Comparison of ENCODE assay signal across 8 cellular contexts in genomic region chr2:142865924-142866323, GRCh38. TPM values are rescaled to one million over a fixed set of nuclear protein-coding genes. Genes with fewer than 3 reads are reported as not detected.
A peak's percentile ranks its signal among the peaks of the same experiment; 100 is the strongest.
DNase-seq lines count a peak whose midpoint lies in the region; ATAC-seq and TF ChIP-seq lines count a peak whose summit lies in the region.

No MANE protein-coding gene starts in this region.

- in situ Hi-C loops in SK-MEL-5 (cut with HindIII; ENCODE audit: low pct_unique_long_range_greater_than_20kb, low sequenced_read_pairs): no loop called here

- POLR2A ChIA-PET in activated CD8-positive, alpha-beta T cell treated with anti-CD3 and anti-CD28 coated beads for 36 hours (lab: Charles Lee): interaction anchor here (1.0 kb wide), 1 partner anchor 10 kb away, joined by 3 read pairs; no protein-coding TSS in a partner anchor

- no peaks in the 10 kb centered on the region for H3K36me3 ChIP-seq in SJCRH30

- peak overlapping the region; percentile 67 for H3K27ac Mint-ChIP-seq in osteocyte (ENCODE audit: unreplicated experiment)
- no peak overlapping the region for H3K27ac Mint-ChIP-seq in activated CD8-positive, alpha-beta T cell treated with anti-CD3 and anti-CD28 coated beads for 36 hours

- H3K27me3 ChIP-seq in SJCRH30: no peaks in the 10 kb centered on the region

- intact Hi-C loops in activated CD8-positive, alpha-beta T cell treated with anti-CD3 and anti-CD28 coated beads for 36 hours (cut with micrococcal nuclease): no loop called here

- H3K4me1 ChIP-seq in SJCRH30: no peaks in the 10 kb centered on the region

- H3K4me1 Mint-ChIP-seq in osteocyte (ENCODE audit: unreplicated experiment): peaks cover 55% of the 10 kb centered on the region
- no peaks in the 10 kb centered on the region for H3K4me1 Mint-ChIP-seq in activated CD8-positive, alpha-beta T cell treated with anti-CD3 and anti-CD28 coated beads for 36 hours (ENCODE audit: low read depth)

- no peak for TF ChIP-seq CTCF in osteocyte (IDR thresholded peaks at IDR 0.05)
- no peak for TF ChIP-seq CTCF in activated CD8-positive, alpha-beta T cell treated with anti-CD3 and anti-CD28 coated beads for 36 hours (IDR thresholded peaks at IDR 0.05)

- peak; percentile 38 for TF ChIP-seq POLR2A in GM19099 (IDR thresholded peaks at IDR 0.05; ENCODE audit: extremely low read depth, insufficient read length, low read depth)

- H3K27ac ChIP-seq in SJCRH30: no peak overlapping the region

- H3K9me3 ChIP-seq in SJCRH30 (replicated peaks): no peaks in the 10 kb centered on the region

- H3K36me3 Mint-ChIP-seq in osteocyte (ENCODE audit: unreplicated experiment): no peaks in the 10 kb centered on the region
- H3K36me3 Mint-ChIP-seq in activated CD8-positive, alpha-beta T cell treated with anti-CD3 and anti-CD28 coated beads for 36 hours (ENCODE audit: low read depth): no peaks in the 10 kb centered on the region

- no peaks in the 10 kb centered on the region for H3K27me3 Mint-ChIP-seq in osteocyte (ENCODE audit: unreplicated experiment)
- H3K27me3 Mint-ChIP-seq in activated CD8-positive, alpha-beta T cell treated with anti-CD3 and anti-CD28 coated beads for 36 hours: no peaks in the 10 kb centered on the region

- H3K9me3 Mint-ChIP-seq in osteocyte (ENCODE audit: unreplicated experiment): no peaks in the 10 kb centered on the region
- no peaks in the 10 kb centered on the region for H3K9me3 Mint-ChIP-seq in activated CD8-positive, alpha-beta T cell treated with anti-CD3 and anti-CD28 coated beads for 36 hours

- H3K4me3 ChIP-seq in SJCRH30: no peak overlapping the region

- DNase-seq in SK-MEL-5 (ENCODE audit: low read depth, low spot score) (peak; percentile 43), osteocyte (ENCODE audit: extremely low spot score, unreplicated experiment) (no peak), NCI-H1694 (lab: John Stamatoyannopoulos, UW) (no peak), SJCRH30 (no peak)
- no peak for DNase-seq in activated CD4-positive, alpha-beta T cell treated with anti-CD3 and anti-CD28 coated beads for 1 hour
- no peak for DNase-seq in activated CD8-positive, alpha-beta T cell treated with anti-CD3 and anti-CD28 coated beads for 36 hours

- peak; percentile 95 for ATAC-seq in HG02981 (IDR thresholded peaks at IDR 0.05; ENCODE audit: unreplicated experiment)
- ATAC-seq in activated CD8-positive, alpha-beta T cell treated with anti-CD3 and anti-CD28 coated beads for 36 hours: no peak

- no peak overlapping the region for H3K4me3 Mint-ChIP-seq in osteocyte (ENCODE audit: unreplicated experiment)
- no peak overlapping the region for H3K4me3 Mint-ChIP-seq in activated CD8-positive, alpha-beta T cell treated with anti-CD3 and anti-CD28 coated beads for 36 hours

- CTCF ChIA-PET in activated CD8-positive, alpha-beta T cell treated with anti-CD3 and anti-CD28 coated beads for 36 hours (lab: Charles Lee): no interaction called here

RNA-seq across cellular contexts. Expression of gene KYNU, which starts 11.5 kb away (rescaled TPM):
- total RNA-seq in SK-MEL-5 (2014; rRNA removed; shearing (Covaris generic)): 142 and 165 TPM in 2 replicates
- polyA plus RNA-seq in SK-MEL-5 (2015; cell fraction: cytosol; rRNA removed): 53.6 and 54.2 TPM in 2 replicates
- polyA plus RNA-seq in SK-MEL-5 (2015; cell fraction: nucleus; rRNA removed): 53.9 and 63.5 TPM in 2 replicates
- total RNA-seq in osteocyte: 0.21 and 0.24 TPM in 2 replicates
- 0.02 TPM in 1 of 2 replicates, not detected in the other for total RNA-seq in SJCRH30 (2014; rRNA removed; shearing (Covaris generic))
- total RNA-seq in activated CD8-positive, alpha-beta T cell treated with anti-CD3 and anti-CD28 coated beads for 36 hours: not detected

Comparison
In these comparisons a context has a peak if more than half of its experiments do, and no peak if none do; other contexts are left out.
1. RNA of gene KYNU, which starts 11.5 kb away (total RNA-seq): 142 to 165 TPM in SK-MEL-5; 0.21 to 0.24 TPM in osteocyte, not detected in activated CD8-positive, alpha-beta T cell treated with anti-CD3 and anti-CD28 coated beads for 36 hours and 0.02 TPM in SJCRH30; every median in the first group is over 100 times any median in the second.